In genomic region chr9:4691794-4692193, GRCh38 we compare ENCODE assay signal across 28 cellular contexts. TPM values are rescaled to one million over a fixed set of nuclear protein-coding genes. Genes with fewer than 3 reads are reported as not detected.
A peak's percentile ranks its signal among the peaks of the same experiment; 100 is the strongest.
DNase-seq lines count a peak whose midpoint lies in the region; ATAC-seq and TF ChIP-seq lines count a peak whose summit lies in the region.
"Had no signal": no experiment of that assay in that cellular context is flagged by ENCODE, and none has a peak within 500 bp of the region (broad histone marks: within the 10 kb centered on the region; RNA-seq: fewer than 3 reads in every experiment).

No MANE protein-coding gene starts in this region.

- no peak overlapping the region for H3K14ac ChIP-seq in mesenchymal stem cell (ENCODE audit: low read length in 2 of 2)

- no peak overlapping the region for H2AFZ ChIP-seq in SK-N-SH (ENCODE audit: low read depth)
- no peak overlapping the region for H2AFZ ChIP-seq in mesenchymal stem cell (ENCODE audit: low read depth, low read length)

- no peak overlapping the region for H3K23ac ChIP-seq in mesenchymal stem cell (ENCODE audit: low read length in 2 of 2)

- no peaks in the 10 kb centered on the region for H3K27me3 ChIP-seq in SK-N-SH (ENCODE audit: insufficient read depth)
- H3K27me3 ChIP-seq in mesenchymal stem cell (ENCODE audit: control insufficient read depth in 1 of 2, insufficient read depth in 1 of 2, low read length in 2 of 2), result no peaks in the 10 kb centered on the region
- H3K27me3 ChIP-seq: foreskin keratinocyte, sigmoid colon, stomach had no signal

- no peaks in the 10 kb centered on the region for H4K20me1 ChIP-seq in SK-N-SH (ENCODE audit: insufficient read depth)

- peaks cover 10% of the 10 kb centered on the region for H3K79me1 ChIP-seq in mesenchymal stem cell (replicated peaks; ENCODE audit: low read length, poor library complexity, severe bottlenecking)

- no peak overlapping the region for H4K8ac ChIP-seq in mesenchymal stem cell (ENCODE audit: low read length)

- no peaks in the 10 kb centered on the region for H3K9me2 ChIP-seq in SK-N-SH

- H3K27ac Mint-ChIP-seq in effector memory CD8-positive, alpha-beta T cell, result peak overlapping the region in 1 of 2 donors; percentile 54
- H3K27ac Mint-ChIP-seq: WTC11 had no signal

- H3K9ac ChIP-seq in SK-N-SH (no peak overlapping the region), mesenchymal stem cell (ENCODE audit: low read length) (peak overlapping the region; percentile 71)

- no peak for TF ChIP-seq CTCF in SK-N-SH (IDR thresholded peaks at IDR 0.05)

- 78% methylated on average over 3 of the region's 3 CpGs for WGBS in SK-N-SH (ENCODE audit: low lambda C conversion rate)
- WGBS in mesenchymal stem cell, result 100% methylated on average over 1 of the region's 3 CpGs

- H3K4ac ChIP-seq in mesenchymal stem cell (ENCODE audit: low read depth in 1 of 2, low read length in 2 of 2), result no peak overlapping the region

- no peak for TF ChIP-seq RAD21 in SK-N-SH (IDR thresholded peaks at IDR 0.05; ENCODE audit: low read length)

- H3K36me3 ChIP-seq in SK-N-SH (replicated peaks in 1 of 2; ENCODE audit: control insufficient read depth in 1 of 2, insufficient read depth in 2 of 2, low read length in 1 of 2), result peaks cover 22% of the 10 kb centered on the region in 2 experiments
- H3K36me3 ChIP-seq in mesenchymal stem cell (ENCODE audit: control insufficient read depth in 1 of 2, insufficient read depth in 2 of 2, low read depth in 1 of 2, low read length in 2 of 2), result peaks cover 12 to 37% of the 10 kb centered on the region in 2 experiments

- H2AK5ac ChIP-seq in mesenchymal stem cell (ENCODE audit: low read length, severe bottlenecking), result no peak overlapping the region

- no peak overlapping the region for H2BK12ac ChIP-seq in mesenchymal stem cell (ENCODE audit: low read length in 2 of 2)

- no peaks in the 10 kb centered on the region for H3K27me3 Mint-ChIP-seq in effector memory CD8-positive, alpha-beta T cell
- H3K27me3 Mint-ChIP-seq: T-cell had no signal

- H3K4me1 ChIP-seq in SK-N-SH (ENCODE audit: control insufficient read depth in 1 of 2, insufficient read depth in 2 of 2, low read depth in 1 of 2, low read length in 1 of 2) (no peaks in the 10 kb centered on the region; a peak in 2 of 4 replicates), mesenchymal stem cell (ENCODE audit: control insufficient read depth, insufficient read depth, low read depth, low read length) (no peaks in the 10 kb centered on the region)

- H3K9me3 Mint-ChIP-seq in effector memory CD8-positive, alpha-beta T cell, result no peaks in the 10 kb centered on the region
- H3K9me3 Mint-ChIP-seq: CD14-positive monocyte, endodermal cell, natural killer cell, T-cell, WTC11 had no signal

- H3K27ac ChIP-seq in SK-N-SH (ENCODE audit: low read depth in 2 of 2, low read length in 1 of 2) (peak overlapping the region in 1 of 2 experiments; percentile 34; a peak in 1 of 4 replicates), mesenchymal stem cell (ENCODE audit: low read length, poor library complexity, severe bottlenecking) (no peak overlapping the region)
- H3K27ac ChIP-seq: 22Rv1, foreskin keratinocyte, sigmoid colon, stomach had no signal

- H3K9me3 ChIP-seq in SK-N-SH (no peaks in the 10 kb centered on the region), mesenchymal stem cell (ENCODE audit: control insufficient read depth, low read length) (no peaks in the 10 kb centered on the region)
- H3K9me3 ChIP-seq: sigmoid colon, stomach had no signal

- no peak for TF ChIP-seq EP300 in SK-N-SH (IDR thresholded peaks at IDR 0.05; ENCODE audit: borderline replicate concordance in 1 of 2, low read depth in 1 of 2, low read length in 1 of 2)

- H3K4me2 ChIP-seq in SK-N-SH (no peak overlapping the region), mesenchymal stem cell (ENCODE audit: low read length, poor library complexity, severe bottlenecking) (no peak overlapping the region)

- peaks cover 10% of the 10 kb centered on the region for H3F3A ChIP-seq in SK-N-SH (replicated peaks; ENCODE audit: insufficient read depth)

- POLR2A ChIA-PET in SK-N-SH (lab: Yijun Ruan, JAX), result interaction anchor here (0.5 kb wide), 1 partner anchor 14 kb away, joined by 3 read pairs; no protein-coding TSS in a partner anchor

- CTCF ChIA-PET in SK-N-SH (lab: Yijun Ruan, JAX), result interaction anchor here (1.2 kb wide), 1 partner anchor 9 kb away, joined by 3 read pairs; no protein-coding TSS in a partner anchor

- no peak overlapping the region for H4K91ac ChIP-seq in mesenchymal stem cell (ENCODE audit: low read length)

- no peak for ATAC-seq in SK-N-SH treated with all-trans-retinoic acid at 6 μM for 48 hours
- ATAC-seq in effector memory CD8-positive, alpha-beta T cell (replicated peaks), result no peak
- ATAC-seq: foreskin keratinocyte, HepG2, natural killer cell, T-cell, WTC11 had no signal

- H2BK15ac ChIP-seq in mesenchymal stem cell (ENCODE audit: low read depth, poor library complexity, severe bottlenecking), result no peak overlapping the region

- DNase-seq in SK-N-SH (no peak), ELR (ENCODE audit: low read depth) (peak; percentile 38), amniotic epithelial cell (ENCODE audit: low read depth) (peak; percentile 76), mesenchymal stem cell (no peak), ureter (ENCODE audit: low spot score) (no peak)
- DNase-seq in effector memory CD8-positive, alpha-beta T cell, result no peak
- DNase-seq in activated T-cell treated with anti-CD3 and anti-CD28 coated beads, Interleukin-2, amount 50 U/mL, for 48 hours, result no peak
- DNase-seq: activated CD8-positive, alpha-beta memory T cell treated with anti-CD3 and anti-CD28 coated beads for 24 hours; aorta; endodermal cell; foreskin keratinocyte; GF-D8; kidney glomerular epithelial cell; natural killer cell; NCI-H1436 treated with DMSO at 0.1 percent for 48 hours; NCI-H2171; NCI-H69; OCI-M1; SHP77; sigmoid colon; stimulated activated CD4-positive, alpha-beta T cell treated with anti-CD3 and anti-CD28 coated beads, Interleukin-2, amount 100 ng/mL, for 24 hours; stomach; T-cell had no signal

- H3K79me2 ChIP-seq in SK-N-SH (ENCODE audit: insufficient read depth), result peaks cover 44% of the 10 kb centered on the region

- H2BK120ac ChIP-seq in mesenchymal stem cell (ENCODE audit: low read depth, low read length), result no peak overlapping the region

- H2BK5ac ChIP-seq in mesenchymal stem cell (ENCODE audit: low read depth, low read length, poor library complexity, severe bottlenecking), result no peak overlapping the region

- H3K4me3 Mint-ChIP-seq in effector memory CD8-positive, alpha-beta T cell, result no peak overlapping the region
- H3K4me3 Mint-ChIP-seq: CD14-positive monocyte, endodermal cell, natural killer cell, T-cell, WTC11 had no signal

- no peak overlapping the region for H3K18ac ChIP-seq in mesenchymal stem cell (ENCODE audit: low read depth in 1 of 2, low read length in 2 of 2)

- H3K4me3 ChIP-seq in SK-N-SH (ENCODE audit: low read depth in 2 of 2, low read length in 1 of 2) (no peak overlapping the region), mesenchymal stem cell (ENCODE audit: insufficient read depth in 1 of 2, low read depth in 1 of 2, low read length in 2 of 2) (no peak overlapping the region)
- H3K4me3 ChIP-seq: sigmoid colon, stomach had no signal

- peaks cover 11 to 24% of the 10 kb centered on the region in 2 donors for H3K4me1 Mint-ChIP-seq in effector memory CD8-positive, alpha-beta T cell (ENCODE audit: low read depth in 2 of 2)
- H3K4me1 Mint-ChIP-seq: CD14-positive monocyte, endodermal cell, WTC11 had no signal

- peaks cover 24% of the 10 kb centered on the region for H3K36me3 Mint-ChIP-seq in effector memory CD8-positive, alpha-beta T cell (ENCODE audit: insufficient read depth)
- H3K36me3 Mint-ChIP-seq: natural killer cell had no signal

TF ChIP-seq in SK-N-SH treated with all-trans-retinoic acid at 6 μM for 48 hours, 23 proteins besides CTCF, POLR2A, EP300 and RAD21:
- no peak for TF ChIP-seq BACH2 (CRISPR knock-in tag; IDR thresholded peaks at IDR 0.05; ENCODE audit: borderline replicate concordance)
- TF ChIP-seq OSR1 (CRISPR knock-in tag; IDR thresholded peaks at IDR 0.05), result no peak
TF ChIP-seq in SK-N-SH treated with all-trans-retinoic acid at 6 μM for 48 hours: peak in this region for 0.

RNA-seq across cellular contexts. Expression of gene CDC37L1, which starts 12.4 kb away (rescaled TPM):
- 6.5 and 7.2 TPM in 2 replicates for polyA plus RNA-seq in SK-N-SH (2012; rRNA removed)
- 7.2 and 8.9 TPM in 2 replicates for polyA plus RNA-seq in SK-N-SH (2012; cell fraction: cytosol; rRNA removed)
- 5.8 and 5.9 TPM in 2 replicates for polyA plus RNA-seq in SK-N-SH (2012; cell fraction: nucleus; rRNA removed)
- polyA plus RNA-seq in mesenchymal stem cell (2013, experiment 1 of 2), result 9.8 TPM
- 10.0 TPM for polyA plus RNA-seq in mesenchymal stem cell (2013, experiment 2 of 2)
- 18.3 TPM for total RNA-seq in ureter

RNA-seq across cellular contexts. Expression of gene SPATA6L, which starts 25.5 kb away (rescaled TPM):
- 0.44 and 0.47 TPM in 2 replicates for polyA plus RNA-seq in SK-N-SH (2012; rRNA removed)
- polyA plus RNA-seq in SK-N-SH (2012; cell fraction: cytosol; rRNA removed), result 0.41 and 0.84 TPM in 2 replicates
- polyA plus RNA-seq in SK-N-SH (2012; cell fraction: nucleus; rRNA removed), result 1.5 and 2.9 TPM in 2 replicates
- 1.1 TPM for polyA plus RNA-seq in mesenchymal stem cell (2013, experiment 1 of 2)
- polyA plus RNA-seq in mesenchymal stem cell (2013, experiment 2 of 2), result 1.1 TPM
- total RNA-seq in ureter, result 23.1 TPM
- polyA plus RNA-seq: CD14-positive monocyte had no signal

RNA-seq across cellular contexts. Expression of gene PLPP6, which starts 29.7 kb away (rescaled TPM):
- polyA plus RNA-seq in SK-N-SH (2012; rRNA removed), result 8.8 and 11.2 TPM in 2 replicates
- polyA plus RNA-seq in SK-N-SH (2012; cell fraction: cytosol; rRNA removed), result 9.6 and 9.8 TPM in 2 replicates
- 7.7 and 8.9 TPM in 2 replicates for polyA plus RNA-seq in SK-N-SH (2012; cell fraction: nucleus; rRNA removed)
- polyA plus RNA-seq in mesenchymal stem cell (2013, experiment 1 of 2), result 7.8 TPM
- polyA plus RNA-seq in mesenchymal stem cell (2013, experiment 2 of 2), result 8.1 TPM
- 11.4 TPM for total RNA-seq in ureter

RNA-seq across cellular contexts. Expression of gene AK3, which starts 49.2 kb away (rescaled TPM):
- polyA plus RNA-seq in SK-N-SH (2012; rRNA removed), result 20.6 and 30.8 TPM in 2 replicates
- polyA plus RNA-seq in SK-N-SH (2012; cell fraction: cytosol; rRNA removed), result 33.5 and 41.1 TPM in 2 replicates
- 13.6 and 32.3 TPM in 2 replicates for polyA plus RNA-seq in SK-N-SH (2012; cell fraction: nucleus; rRNA removed)
- polyA plus RNA-seq in mesenchymal stem cell (2013, experiment 1 of 2), result 48.7 TPM
- polyA plus RNA-seq in mesenchymal stem cell (2013, experiment 2 of 2), result 50.3 TPM
- total RNA-seq in ureter, result 81.6 TPM

Comparison
In these comparisons a context has a peak if more than half of its experiments do, and no peak if none do; other contexts are left out.
1. DNase-seq: peak in ELR (single experiment) and amniotic epithelial cell (single experiment); none in SK-N-SH (single experiment), mesenchymal stem cell (single experiment), effector memory CD8-positive, alpha-beta T cell (0 of 3), ureter (single experiment) and activated T-cell treated with anti-CD3 and anti-CD28 coated beads, Interleukin-2, amount 50 U/mL, for 48 hours (0 of 2).